In genomic region chr11:65060913-65061408, GRCh38 we compare ENCODE assay signal across 7 cellular contexts. TPM values are rescaled to one million over a fixed set of nuclear protein-coding genes. Genes with fewer than 3 reads are reported as not detected.
DNase-seq lines count a peak whose midpoint lies in the region; ATAC-seq and TF ChIP-seq lines count a peak whose summit lies in the region.
"Had no signal": no experiment of that assay in that cellular context is flagged by ENCODE, and none has a peak within 500 bp of the region (broad histone marks: within the 10 kb centered on the region; RNA-seq: fewer than 3 reads in every experiment).

No MANE protein-coding gene starts in this region.

- no peak overlapping the region for H3K4me3 Mint-ChIP-seq in activated CD8-positive, alpha-beta T cell treated with anti-CD3 and anti-CD28 coated beads, Interleukin-2, amount 10 ng/mL, durations not matched to agents 7 days and 5 days
- H3K4me3 Mint-ChIP-seq in nephron progenitor cell: no peak overlapping the region

- H4K20me1 ChIP-seq in PC-9 (ENCODE audit: insufficient read depth): no peaks in the 10 kb centered on the region

- no peaks in the 10 kb centered on the region for H3K4me1 ChIP-seq in PC-9 (replicated peaks; ENCODE audit: insufficient read depth)

- H3K27ac ChIP-seq in PC-9: no peak overlapping the region
- H3K27ac ChIP-seq: epithelial cell of prostate had no signal

- POLR2A ChIA-PET in activated CD8-positive, alpha-beta T cell treated with anti-CD3 and anti-CD28 coated beads, Interleukin-2, amount 10 ng/mL, durations not matched to agents 7 days and 5 days (lab: Charles Lee): no interaction called here
- POLR2A ChIA-PET in PC-9 (lab: Charles Lee; ENCODE audit: unreplicated experiment): no interaction called here

- peak; percentile 14 for DNase-seq in DMS 273 (lab: John Stamatoyannopoulos, UW; ENCODE audit: unreplicated experiment)
- DNase-seq in DMS 273 treated with DMSO at 0.1 percent for 48 hours (lab: John Stamatoyannopoulos, UW): no peak
- no peak for DNase-seq in activated CD8-positive, alpha-beta T cell treated with anti-CD3 and anti-CD28 coated beads, Interleukin-2, amount 10 ng/mL, durations not matched to agents 7 days and 5 days
- no peak for DNase-seq in nephron progenitor cell
- DNase-seq in PC-9: no peak

- peaks cover 2% of the 10 kb centered on the region for H3K27me3 Mint-ChIP-seq in activated CD8-positive, alpha-beta T cell treated with anti-CD3 and anti-CD28 coated beads, Interleukin-2, amount 10 ng/mL, durations not matched to agents 7 days and 5 days (ENCODE audit: low read depth)
- H3K27me3 Mint-ChIP-seq in nephron progenitor cell (ENCODE audit: low read depth, poor library complexity): peaks cover 30% of the 10 kb centered on the region

- H2AFZ ChIP-seq in PC-9: no peak overlapping the region

- H3K27ac Mint-ChIP-seq in activated CD8-positive, alpha-beta T cell treated with anti-CD3 and anti-CD28 coated beads, Interleukin-2, amount 10 ng/mL, durations not matched to agents 7 days and 5 days: peak overlapping the region; percentile 32
- H3K27ac Mint-ChIP-seq in nephron progenitor cell: peak overlapping the region; percentile 37

- H3K36me3 Mint-ChIP-seq in activated CD8-positive, alpha-beta T cell treated with anti-CD3 and anti-CD28 coated beads, Interleukin-2, amount 10 ng/mL, durations not matched to agents 7 days and 5 days (ENCODE audit: low read depth): no peaks in the 10 kb centered on the region
- no peaks in the 10 kb centered on the region for H3K36me3 Mint-ChIP-seq in nephron progenitor cell (ENCODE audit: low read depth)

- H3K9me2 ChIP-seq in PC-9 (ENCODE audit: insufficient read depth): no peaks in the 10 kb centered on the region

- H3F3A ChIP-seq in PC-9 (ENCODE audit: insufficient read depth, low read depth): no peaks in the 10 kb centered on the region

- no peaks in the 10 kb centered on the region for H3K36me3 ChIP-seq in PC-9 (ENCODE audit: low read depth)

- TF ChIP-seq CTCF in nephron progenitor cell (IDR thresholded peaks at IDR 0.05) (peak; percentile 9), PC-9 (conservative IDR thresholded peaks at IDR 0.05) (no peak)

- H3K79me2 ChIP-seq in PC-9 (ENCODE audit: low read depth): no peaks in the 10 kb centered on the region

- ATAC-seq in activated CD8-positive, alpha-beta T cell treated with anti-CD3 and anti-CD28 coated beads, Interleukin-2, amount 10 ng/mL, durations not matched to agents 7 days and 5 days: peak; percentile 23
- ATAC-seq in HG03565 (IDR thresholded peaks at IDR 0.05; ENCODE audit: unreplicated experiment): no peak

- H3K9me3 Mint-ChIP-seq in activated CD8-positive, alpha-beta T cell treated with anti-CD3 and anti-CD28 coated beads, Interleukin-2, amount 10 ng/mL, durations not matched to agents 7 days and 5 days (ENCODE audit: insufficient read depth): no peaks in the 10 kb centered on the region
- no peaks in the 10 kb centered on the region for H3K9me3 Mint-ChIP-seq in nephron progenitor cell

- CTCF ChIA-PET in activated CD8-positive, alpha-beta T cell treated with anti-CD3 and anti-CD28 coated beads, Interleukin-2, amount 10 ng/mL, durations not matched to agents 7 days and 5 days (lab: Charles Lee): no interaction called here
- CTCF ChIA-PET in PC-9 (lab: Charles Lee): no interaction called here

- H3K4me1 Mint-ChIP-seq in activated CD8-positive, alpha-beta T cell treated with anti-CD3 and anti-CD28 coated beads, Interleukin-2, amount 10 ng/mL, durations not matched to agents 7 days and 5 days (ENCODE audit: low read depth): peaks cover 14% of the 10 kb centered on the region
- peaks cover 5% of the 10 kb centered on the region for H3K4me1 Mint-ChIP-seq in nephron progenitor cell

- no TSS peak for BruUV-seq in PC-9 (replicated peaks; lab: Mats Ljungman, UMichigan)

- no peaks in the 10 kb centered on the region for H3K9me3 ChIP-seq in PC-9 (ENCODE audit: insufficient read depth, low read depth)

- H3K4me2 ChIP-seq in PC-9: no peak overlapping the region

- intact Hi-C loops in PC-9 (cut with micrococcal nuclease; ENCODE audit: unreplicated experiment): no loop called here

- H3K4me3 ChIP-seq in PC-9: no peak overlapping the region

- no peaks in the 10 kb centered on the region for H3K27me3 ChIP-seq in PC-9 (ENCODE audit: insufficient read depth, low read depth)

RNA-seq across cellular contexts. Expression of gene NAALADL1, which starts 2.6 kb away (rescaled TPM):
- 1 to 10 TPM; 7.1 to 7.5 TPM for total RNA-seq in activated CD8-positive, alpha-beta T cell treated with anti-CD3 and anti-CD28 coated beads, Interleukin-2, amount 10 ng/mL, durations not matched to agents 7 days and 5 days
- total RNA-seq in PC-9 (2021): not detected in 2 replicates

RNA-seq across cellular contexts. Expression of gene SAC3D1, which starts 20.0 kb away (rescaled TPM):
- 10 to 100 TPM; 36.3 to 36.6 TPM for total RNA-seq in activated CD8-positive, alpha-beta T cell treated with anti-CD3 and anti-CD28 coated beads, Interleukin-2, amount 10 ng/mL, durations not matched to agents 7 days and 5 days
- total RNA-seq in PC-9 (2021): 33.9 and 48.0 TPM in 2 replicates

RNA-seq across cellular contexts. Expression of gene CDCA5, which starts 22.9 kb away (rescaled TPM):
- 100 to 1,000 TPM; 127 to 129 TPM for total RNA-seq in activated CD8-positive, alpha-beta T cell treated with anti-CD3 and anti-CD28 coated beads, Interleukin-2, amount 10 ng/mL, durations not matched to agents 7 days and 5 days
- total RNA-seq in PC-9 (2021): 86.4 and 97.8 TPM in 2 replicates

RNA-seq across cellular contexts. Expression of gene ZFPL1, which starts 23.1 kb away (rescaled TPM):
- 10 to 100 TPM; 28.0 to 28.8 TPM for total RNA-seq in activated CD8-positive, alpha-beta T cell treated with anti-CD3 and anti-CD28 coated beads, Interleukin-2, amount 10 ng/mL, durations not matched to agents 7 days and 5 days
- total RNA-seq in PC-9 (2021): 63.6 and 68.2 TPM in 2 replicates

RNA-seq across cellular contexts. Expression of gene SNX15, which starts 33.7 kb away (rescaled TPM):
- 10 to 100 TPM; 21.2 to 25.7 TPM for total RNA-seq in activated CD8-positive, alpha-beta T cell treated with anti-CD3 and anti-CD28 coated beads, Interleukin-2, amount 10 ng/mL, durations not matched to agents 7 days and 5 days
- 38.2 and 40.6 TPM in 2 replicates for total RNA-seq in PC-9 (2021)
